22 cellular contexts compared by ENCODE assay signal in genomic region chrX:22698151-22698550, GRCh38.
"Had no signal": no experiment of that assay in that cellular context is flagged by ENCODE, and none has a peak within 500 bp of the region (broad histone marks: within the 10 kb centered on the region; RNA-seq: fewer than 3 reads in every experiment).

No MANE protein-coding gene starts in this region.

- H3K9me3 ChIP-seq: left lung, lower lobe of right lung, ovary, right atrium auricular region, right lobe of liver, transverse colon, upper lobe of left lung had no signal

- DNase-seq: hypothalamus; immature natural killer cell; kidney; left colon; left lung; lower lobe of right lung; mesendoderm; naive B cell; natural killer cell; ovary; right lobe of liver; stimulated activated CD4-positive, alpha-beta T cell treated with anti-CD3 and anti-CD28 coated beads, Interleukin-1b, Interleukin-23, amount 100 ng/mL, for 48 hours; stimulated activated CD4-positive, alpha-beta T cell treated with anti-CD3 and anti-CD28 coated beads, Interleukin-2, amount 100 ng/mL, for 48 hours; stimulated activated CD4-positive, alpha-beta T cell treated with anti-CD3 and anti-CD28 coated beads, Interleukin-4, amount 100 ng/mL, for 4 hours; stimulated activated CD8-positive, alpha-beta memory T cell treated with anti-CD3 and anti-CD28 coated beads, Interleukin-4, amount 100 ng/mL, for 48 hours; stimulated activated naive CD4-positive, alpha-beta T cell treated with Interleukin-2 at 50 U/mL for 16 hours; stimulated activated naive CD8-positive, alpha-beta T cell treated with anti-CD3 and anti-CD28 coated beads, Interleukin-15, amount 100 ng/mL, for 72 hours; substantia nigra; transverse colon; upper lobe of left lung had no signal

- H3K27me3 ChIP-seq: ovary, right atrium auricular region, right lobe of liver, transverse colon, upper lobe of left lung had no signal

- H3K27ac ChIP-seq: left lung, lower lobe of right lung, ovary, right atrium auricular region, right lobe of liver, transverse colon, upper lobe of left lung had no signal

- H3K4me3 ChIP-seq: left lung, lower lobe of right lung, ovary, right atrium auricular region, right lobe of liver, smooth muscle cell, transverse colon, upper lobe of left lung had no signal

- H3K36me3 ChIP-seq: left lung, lower lobe of right lung, ovary, right atrium auricular region, right lobe of liver, transverse colon, upper lobe of left lung had no signal

- H3K4me1 ChIP-seq: left lung, lower lobe of right lung, right atrium auricular region, right lobe of liver, transverse colon, upper lobe of left lung had no signal

- H3K4me2 ChIP-seq: smooth muscle cell had no signal
